Comparison of ENCODE assay signal across 17 cellular contexts in genomic region chr4:176432811-176433540, GRCh38.
DNase-seq lines count a peak whose midpoint lies in the region; ATAC-seq, FAIRE-seq and TF ChIP-seq lines count a peak whose summit lies in the region.
"Had no signal": no experiment of that assay in that cellular context is flagged by ENCODE, and none has a peak within 500 bp of the region (broad histone marks: within the 10 kb centered on the region; RNA-seq: fewer than 3 reads in every experiment).

No MANE protein-coding gene starts in this region.

- H3K27me3 Mint-ChIP-seq in astrocyte (ENCODE audit: low read depth, unreplicated experiment) = no peaks in the 10 kb centered on the region

- DNase-seq in astrocyte (ENCODE audit: low read depth) = peak; percentile 51
- peak; percentile 39 for DNase-seq in brain microvascular endothelial cell
- peak; percentile 33 for DNase-seq in fibroblast of pulmonary artery (ENCODE audit: low read depth)
- DNase-seq in smooth muscle cell of the brain vasculature (ENCODE audit: low read depth, low spot score) = peak; percentile 28
- DNase-seq in NCI-H524 treated with DMSO at 0.1 percent for 48 hours (lab: John Stamatoyannopoulos, UW) = no peak
- DNase-seq in AG08396 (ENCODE audit: low spot score) = no peak
- DNase-seq: Caco-2; CD8-positive, alpha-beta T cell; DND-41; GDM1; GOT3; H9 had no signal

- no peak for FAIRE-seq in astrocyte (lab: Jason Lieb, UNC)
- FAIRE-seq: A549, GM12892 had no signal

- H3K79me2 ChIP-seq in astrocyte (ENCODE audit: insufficient read depth, low read length) = no peaks in the 10 kb centered on the region

- H3K4me2 ChIP-seq in astrocyte (ENCODE audit: low read length) = no peak overlapping the region
- H3K4me2 ChIP-seq: A549 had no signal

- ATAC-seq in GM19351 (IDR thresholded peaks at IDR 0.05; ENCODE audit: unreplicated experiment) = no peak
- ATAC-seq in HG03439 (IDR thresholded peaks at IDR 0.05; ENCODE audit: unreplicated experiment) = no peak
- ATAC-seq: A549; CD8-positive, alpha-beta T cell had no signal

- H3K27me3 ChIP-seq in astrocyte (ENCODE audit: insufficient read depth, low read length) (no peaks in the 10 kb centered on the region), brain microvascular endothelial cell (replicated peaks) (no peaks in the 10 kb centered on the region)

- no peak overlapping the region for H3K27ac Mint-ChIP-seq in astrocyte (ENCODE audit: unreplicated experiment)
- H3K27ac Mint-ChIP-seq: CD14-positive monocyte; CD8-positive, alpha-beta T cell; H9 had no signal

- no peak overlapping the region for H3K9ac ChIP-seq in astrocyte (ENCODE audit: low read length)

- H3K4me1 Mint-ChIP-seq in astrocyte (ENCODE audit: low read depth, unreplicated experiment) = peaks cover 16% of the 10 kb centered on the region
- H3K4me1 Mint-ChIP-seq: CD14-positive monocyte, H9 had no signal

- no peaks in the 10 kb centered on the region for H4K20me1 ChIP-seq in astrocyte (ENCODE audit: insufficient read depth, low read length)

- H3K9me3 ChIP-seq in astrocyte (ENCODE audit: insufficient read depth, low read depth, low read length) = no peaks in the 10 kb centered on the region
- H3K9me3 ChIP-seq: A549, Caco-2 had no signal

- in situ Hi-C loops in brain microvascular endothelial cell (cut with HindIII; ENCODE audit: low pct_ligation_motif_present, low sequenced_read_pairs) = no loop called here

- H3K4me3 ChIP-seq in astrocyte (ENCODE audit: insufficient read depth, low read depth, low read length) (no peak overlapping the region), brain microvascular endothelial cell (ENCODE audit: low read depth, low read length) (no peak overlapping the region), fibroblast of pulmonary artery (replicated peaks; ENCODE audit: low read depth, low read length) (no peak overlapping the region)
- H3K4me3 ChIP-seq: A549 had no signal

- peaks cover 16% of the 10 kb centered on the region for H3K4me1 ChIP-seq in astrocyte (ENCODE audit: insufficient read depth, low read length)
- H3K4me1 ChIP-seq: A549, Caco-2 had no signal

- no peaks in the 10 kb centered on the region for H3K9me3 Mint-ChIP-seq in astrocyte (ENCODE audit: unreplicated experiment)
- H3K9me3 Mint-ChIP-seq: CD8-positive, alpha-beta T cell; H9 had no signal

- H3K27ac ChIP-seq in astrocyte (ENCODE audit: low read depth, low read length) (peak overlapping the region; percentile 8), brain microvascular endothelial cell (no peak overlapping the region)
- H3K27ac ChIP-seq: A549 had no signal

- H3K36me3 ChIP-seq in astrocyte (ENCODE audit: insufficient read depth, low read length) (no peaks in the 10 kb centered on the region), brain microvascular endothelial cell (replicated peaks) (no peaks in the 10 kb centered on the region)

- H3K36me3 Mint-ChIP-seq in astrocyte (ENCODE audit: low read depth, unreplicated experiment) = no peaks in the 10 kb centered on the region
- H3K36me3 Mint-ChIP-seq: CD14-positive monocyte; CD8-positive, alpha-beta T cell had no signal

- no peak overlapping the region for H2AFZ ChIP-seq in astrocyte (ENCODE audit: low read depth, low read length)

- H3K4me3 Mint-ChIP-seq in astrocyte (ENCODE audit: unreplicated experiment) = no peak overlapping the region
- H3K4me3 Mint-ChIP-seq: CD14-positive monocyte; CD8-positive, alpha-beta T cell; H9 had no signal

- no peak for TF ChIP-seq CTCF in astrocyte (IDR thresholded peaks at IDR 0.05; ENCODE audit: insufficient read depth, low read depth, low read length)
- no peak for TF ChIP-seq CTCF in brain microvascular endothelial cell (IDR thresholded peaks at IDR 0.05; ENCODE audit: low read depth, low read length, missing control alignments)
- TF ChIP-seq CTCF in fibroblast of pulmonary artery (IDR thresholded peaks at IDR 0.05; ENCODE audit: low read length, missing control alignments) = no peak

Comparison
In these comparisons a context has a peak if more than half of its experiments do, and no peak if none do; other contexts are left out.
1. DNase-seq: peak in astrocyte (single experiment), brain microvascular endothelial cell (single experiment), fibroblast of pulmonary artery (single experiment) and smooth muscle cell of the brain vasculature (single experiment); none in NCI-H524 treated with DMSO at 0.1 percent for 48 hours (single experiment) and AG08396 (single experiment).